In the genomic region with DNA sequence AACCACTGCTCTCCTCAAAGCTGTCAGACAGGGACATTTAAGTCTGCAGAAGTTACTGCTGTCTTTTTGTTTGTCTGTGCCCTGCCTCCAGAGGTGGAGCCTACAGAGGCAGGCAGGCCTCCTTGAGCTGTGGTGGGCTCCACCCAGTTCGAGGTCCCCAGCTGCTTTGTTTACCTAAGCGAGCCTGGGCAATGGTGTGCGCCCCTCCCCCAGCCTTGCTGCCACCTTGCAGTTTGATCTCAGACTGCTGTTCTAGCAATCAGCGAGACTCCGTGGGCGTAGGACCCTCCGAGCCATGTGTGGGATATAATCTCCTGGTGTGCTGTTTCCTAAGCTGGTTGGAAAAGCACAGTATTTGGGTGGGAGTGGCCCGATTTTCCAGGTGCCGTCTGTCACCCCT, we compare ENCODE assay signal across 7 cellular contexts. TPM values are rescaled to one million over a fixed set of nuclear protein-coding genes. Genes with fewer than 3 reads are reported as not detected.
"Had no signal": no experiment of that assay in that cellular context is flagged by ENCODE, and none has a peak within 500 bp of the region (broad histone marks: within the 10 kb centered on the region; RNA-seq: fewer than 3 reads in every experiment).

No MANE protein-coding gene starts in this region.

RNA-seq across cellular contexts. Expression of gene TSHB, which starts 10.1 kb away (rescaled TPM):
- total RNA-seq: GM23248, GM23338, H1, H4, H7, H9, HFFc6 had no signal
- polyA plus RNA-seq: GM23248, GM23338, H1 had no signal
